9 cellular contexts compared by ENCODE assay signal in genomic region chr1:17587693-17588047, GRCh38. TPM values are rescaled to one million over a fixed set of nuclear protein-coding genes. Genes with fewer than 3 reads are reported as not detected.
DNase-seq lines count a peak whose midpoint lies in the region; ATAC-seq and TF ChIP-seq lines count a peak whose summit lies in the region.
"Had no signal": no experiment of that assay in that cellular context is flagged by ENCODE, and none has a peak within 500 bp of the region (broad histone marks: within the 10 kb centered on the region; RNA-seq: fewer than 3 reads in every experiment).

No MANE protein-coding gene starts in this region.

- peak overlapping the region; percentile 27; the same call in 1 of the 2 replicates for H3K4me3 ChIP-seq in HUES6 (ENCODE audit: low read depth, low read length)
- no peak overlapping the region for H3K4me3 ChIP-seq in coronary artery
- no peak overlapping the region for H3K4me3 ChIP-seq in right lobe of liver
- no peak overlapping the region for H3K4me3 ChIP-seq in upper lobe of left lung

- intact Hi-C loops in right lobe of liver (cut with DNase I): no loop called here
- intact Hi-C loops in left colon (cut with DNase I, micrococcal nuclease): no loop called here

- 17% methylated on average over 1 of the region's 3 CpGs for WGBS in right lobe of liver (ENCODE audit: insufficient coverage, low coverage, low lambda C conversion rate, missing lambda C conversion rate)
- 82 to 100% methylated on average over 1 to 3 of the region's 3 CpGs for WGBS in upper lobe of left lung, 2 donors

- peaks cover 56% of the 10 kb centered on the region for H3K4me1 ChIP-seq in HUES6 (ENCODE audit: control insufficient read depth, insufficient read depth, low read length)
- peaks cover 0 to 89% (median 47%) of the 10 kb centered on the region in 4 donors for H3K4me1 ChIP-seq in right lobe of liver
- peaks cover 8 to 29% (median 22%) of the 10 kb centered on the region in 4 donors for H3K4me1 ChIP-seq in upper lobe of left lung

- no peak for TF ChIP-seq EP300 in upper lobe of left lung (IDR thresholded peaks at IDR 0.05)

- no peak for DNase-seq in coronary artery (ENCODE audit: low spot score)
- DNase-seq in right lobe of liver: no peak
- no peak for DNase-seq in upper lobe of left lung
- DNase-seq in NCI-H524 treated with DMSO at 0.1 percent for 48 hours (lab: John Stamatoyannopoulos, UW): no peak
- DNase-seq in activated naive CD4-positive, alpha-beta T cell treated with anti-CD3 and anti-CD28 coated beads, Interleukin-2, amount 50 U/mL, for 72 hours (ENCODE audit: low spot score in 2 of 2): no peak
- DNase-seq in NK-92 (lab: John Stamatoyannopoulos, UW; ENCODE audit: unreplicated experiment): no peak
- DNase-seq in left colon: no peak
- DNase-seq: T-helper 2 cell had no signal

- ATAC-seq in right lobe of liver: no peak
- peak in 1 of 2 donors; percentile 33 for ATAC-seq in upper lobe of left lung (ENCODE audit: low FRiP score in 2 of 2)
- no peak for ATAC-seq in activated naive CD4-positive, alpha-beta T cell treated with anti-CD3 and anti-CD28 coated beads, Interleukin-2, amount 50 U/mL, for 72 hours
- no peak for ATAC-seq in left colon

- H3K27me3 ChIP-seq in HUES6 (ENCODE audit: control insufficient read depth, insufficient read depth, low read length) (no peaks in the 10 kb centered on the region), right lobe of liver (no peaks in the 10 kb centered on the region), upper lobe of left lung (no peaks in the 10 kb centered on the region)

- H3K27ac Mint-ChIP-seq in activated naive CD4-positive, alpha-beta T cell treated with anti-CD3 and anti-CD28 coated beads, Interleukin-2, amount 50 U/mL, for 72 hours: no peak overlapping the region

- H3K36me3 ChIP-seq in HUES6 (ENCODE audit: control insufficient read depth, insufficient read depth, low read length): peaks cover 12% of the 10 kb centered on the region
- H3K36me3 ChIP-seq in right lobe of liver: peaks cover 0 to 28% (median 13%) of the 10 kb centered on the region in 4 donors
- no peaks in the 10 kb centered on the region for H3K36me3 ChIP-seq in upper lobe of left lung

- H3K9me3 ChIP-seq in HUES6 (ENCODE audit: control insufficient read depth, insufficient read depth, low read depth, low read length): no peaks in the 10 kb centered on the region
- no peaks in the 10 kb centered on the region for H3K9me3 ChIP-seq in right lobe of liver
- H3K9me3 ChIP-seq in upper lobe of left lung: no peaks in the 10 kb centered on the region

- peak overlapping the region; percentile 97 for H3K27ac ChIP-seq in HUES6 (ENCODE audit: low read depth, low read length)
- H3K27ac ChIP-seq in coronary artery: peak overlapping the region; percentile 86 to 89
- peak overlapping the region in 2 of 3 donors; percentile 56 to 79 for H3K27ac ChIP-seq in right lobe of liver
- peak overlapping the region; percentile 60 to 79 (median 74) for H3K27ac ChIP-seq in upper lobe of left lung

- H3K36me3 Mint-ChIP-seq in activated naive CD4-positive, alpha-beta T cell treated with anti-CD3 and anti-CD28 coated beads, Interleukin-2, amount 50 U/mL, for 72 hours: no peaks in the 10 kb centered on the region

- TF ChIP-seq POLR2A in right lobe of liver (IDR thresholded peaks at IDR 0.05) (no peak), upper lobe of left lung (IDR thresholded peaks at IDR 0.05) (no peak)

- peak overlapping the region; percentile 84 for H3K9ac ChIP-seq in HUES6 (ENCODE audit: low read length)

- H3K9me3 Mint-ChIP-seq in activated naive CD4-positive, alpha-beta T cell treated with anti-CD3 and anti-CD28 coated beads, Interleukin-2, amount 50 U/mL, for 72 hours: no peaks in the 10 kb centered on the region

- no peak for TF ChIP-seq CTCF in coronary artery (IDR thresholded peaks at IDR 0.05)
- no peak for TF ChIP-seq CTCF in right lobe of liver (IDR thresholded peaks at IDR 0.05)
- no peak for TF ChIP-seq CTCF in upper lobe of left lung (IDR thresholded peaks at IDR 0.05)

RNA-seq across cellular contexts. Expression of gene ARHGEF10L, which starts 48.2 kb away (rescaled TPM):
- total RNA-seq in right lobe of liver: 100 to 1,000 TPM in 2 of 6 experiments, 10 to 100 TPM in 4; 59.7 to 124 (median 87.4) TPM
- total RNA-seq in upper lobe of left lung: 100 to 1,000 TPM in 1 of 6 donors, 10 to 100 TPM in 5; 17.6 to 172 (median 50.0) TPM
- not detected for total RNA-seq in activated naive CD4-positive, alpha-beta T cell treated with anti-CD3 and anti-CD28 coated beads, Interleukin-2, amount 50 U/mL, for 72 hours
- 100 to 1,000 TPM in 1 of 2 donors, 10 to 100 TPM in 1; 91.0 to 151 TPM for total RNA-seq in left colon

Comparison
In these comparisons a context has a peak if more than half of its experiments do, and no peak if none do; other contexts are left out.
1. RNA of gene ARHGEF10L, which starts 48.2 kb away (total RNA-seq): 91.0 to 151 TPM in left colon, 59.7 to 124 TPM in right lobe of liver and 17.6 to 172 TPM in upper lobe of left lung; not detected in activated naive CD4-positive, alpha-beta T cell treated with anti-CD3 and anti-CD28 coated beads, Interleukin-2, amount 50 U/mL, for 72 hours; every median in the first group is over 10 times any median in the second.
2. Peak in every context shown above with its lines, with median percentiles within 50 percentile points of each other: H3K27ac ChIP-seq.